In genomic region chr18:9055626-9056025, GRCh38 we compare ENCODE assay signal across 18 cellular contexts. TPM values are rescaled to one million over a fixed set of nuclear protein-coding genes. Genes with fewer than 3 reads are reported as not detected.
DNase-seq lines count a peak whose midpoint lies in the region; ATAC-seq and TF ChIP-seq lines count a peak whose summit lies in the region.
"Had no signal": no experiment of that assay in that cellular context is flagged by ENCODE, and none has a peak within 500 bp of the region (broad histone marks: within the 10 kb centered on the region; RNA-seq: fewer than 3 reads in every experiment).

No MANE protein-coding gene starts in this region.

- H3K9ac ChIP-seq in IMR-90 (ENCODE audit: low read depth, low read length): no peak overlapping the region

- no peak overlapping the region for H3K14ac ChIP-seq in IMR-90 (replicated peaks; ENCODE audit: low read depth, low read length)

- H3K18ac ChIP-seq in IMR-90 (ENCODE audit: low read depth, low read length): no peak overlapping the region

- H3K9me3 ChIP-seq in IMR-90 (ENCODE audit: control insufficient read depth, insufficient read depth, low read length) (peaks cover 2% of the 10 kb centered on the region), ascending aorta (no peaks in the 10 kb centered on the region)

- no peak overlapping the region for H3K4ac ChIP-seq in IMR-90 (ENCODE audit: low read depth, low read length)

- H3K27me3 ChIP-seq in IMR-90 (ENCODE audit: control insufficient read depth, insufficient read depth, low read length): no peaks in the 10 kb centered on the region
- no peaks in the 10 kb centered on the region for H3K27me3 ChIP-seq in ascending aorta
- H3K27me3 ChIP-seq in foreskin keratinocyte: no peaks in the 10 kb centered on the region

- H2BK20ac ChIP-seq in IMR-90 (ENCODE audit: low read depth, low read length): no peak overlapping the region

- intact Hi-C loops in IMR-90 (cut with micrococcal nuclease) (loop anchor here (1.0 to 10.0 kb wide), 5 partner anchors 58 to 401 kb away; no protein-coding TSS in a partner anchor), ascending aorta (cut with DNase I) (loop anchor here (1.0 to 10.0 kb wide), 6 partner anchors 39 to 359 kb away; partner anchors contain the start of genes ANKRD12, MTCL1 and NDUFV2)

- dilution Hi-C loops in IMR-90 (cut with HindIII; ENCODE audit: low sequenced_read_pairs, unreplicated experiment): no loop called here

- no peak overlapping the region for H2AK9ac ChIP-seq in IMR-90 (replicated peaks; ENCODE audit: low read depth, low read length, poor library complexity)

- H3K36me3 ChIP-seq in IMR-90 (ENCODE audit: control insufficient read depth, insufficient read depth, low read length) (no peaks in the 10 kb centered on the region), ascending aorta (no peaks in the 10 kb centered on the region)

- in situ Hi-C loops in IMR-90 (cut with MboI; ENCODE audit: low sequenced_read_pairs): no loop called here

- no peak overlapping the region for H3K23ac ChIP-seq in IMR-90 (ENCODE audit: low read depth, low read length)

- H3K9me1 ChIP-seq in IMR-90 (ENCODE audit: insufficient read depth, low read length): no peaks in the 10 kb centered on the region

- no peaks in the 10 kb centered on the region for H3K79me1 ChIP-seq in IMR-90 (ENCODE audit: low read depth in 1 of 2, low read length in 2 of 2)

- H3K56ac ChIP-seq in IMR-90 (ENCODE audit: extremely low read depth, insufficient read depth, low read length): no peak overlapping the region

- ATAC-seq in IMR-90 (ENCODE audit: low read depth): no peak
- ATAC-seq in foreskin keratinocyte: peak; percentile 46
- ATAC-seq: T-cell had no signal

- BruUV-seq in IMR-90 (replicated peaks; lab: Mats Ljungman, UMichigan): no TSS peak

- no peak overlapping the region for H2AK5ac ChIP-seq in IMR-90 (ENCODE audit: low read depth, low read length)

- DNase-seq in IMR-90 (no peak), ascending aorta (ENCODE audit: low spot score in 2 of 2) (no peak), foreskin keratinocyte (no peak), H4 (ENCODE audit: low spot score) (no peak), NCI-H524 (lab: John Stamatoyannopoulos, UW) (no peak), HCEC 1CT (no peak)
- no peak for DNase-seq in activated CD8-positive, alpha-beta memory T cell treated with anti-CD3 and anti-CD28 coated beads, Interleukin-2, amount 50 U/mL, for 4 hours
- DNase-seq: activated CD4-positive, alpha-beta T cell treated with anti-CD3 and anti-CD28 coated beads, Interleukin-2, amount 50 U/mL, for 48 hours; activated naive CD4-positive, alpha-beta T cell treated with anti-CD3 and anti-CD28 coated beads for 36 hours; activated T-cell treated with anti-CD3 and anti-CD28 coated beads, Interleukin-2, amount 50 U/mL, for 1 hour; aorta; left cardiac atrium; NCI-H187 treated with DMSO at 0.1 percent for 48 hours; NCI-H345; NK-92 treated with Interleukin-12 subunit alpha and Interleukin-12 subunit beta, amount 100 ng/mL, for 24 hours; stimulated activated CD4-positive, alpha-beta T cell treated with anti-CD3 and anti-CD28 coated beads, Interleukin-4, amount 100 ng/mL, for 1 hour; T-cell had no signal

- H3K4me1 ChIP-seq in IMR-90 (ENCODE audit: control insufficient read depth, insufficient read depth, low read length) (peaks cover 3% of the 10 kb centered on the region; the same call in 1 of the 2 replicates), ascending aorta (peaks cover 0 to 7% of the 10 kb centered on the region in 2 donors), foreskin keratinocyte (peaks cover 12% of the 10 kb centered on the region)

- no peak overlapping the region for H2AFZ ChIP-seq in IMR-90 (replicated peaks; ENCODE audit: low read length, poor library complexity)

- H4K20me1 ChIP-seq in IMR-90 (ENCODE audit: insufficient read depth, low read length): no peaks in the 10 kb centered on the region

- H2BK5ac ChIP-seq in IMR-90 (ENCODE audit: low read depth, low read length, poor library complexity, severe bottlenecking): no peak overlapping the region

- H4K91ac ChIP-seq in IMR-90 (ENCODE audit: insufficient read depth, low read depth, low read length): no peak overlapping the region

- H3K4me2 ChIP-seq in IMR-90 (ENCODE audit: low read depth, low read length): peak overlapping the region; percentile 36; the same call in 1 of the 2 replicates

- no CpG with 5 or more reads among the region's 1 CpG for WGBS in IMR-90 (ENCODE audit: extremely low coverage in 2 of 2, insufficient read length in 1 of 2), 2 experiments

- no peak overlapping the region for H4K8ac ChIP-seq in IMR-90 (ENCODE audit: low read depth in 2 of 2, low read length in 2 of 2)

- H3K4me3 ChIP-seq in IMR-90 (ENCODE audit: insufficient read depth, low read depth, low read length) (no peak overlapping the region), ascending aorta (no peak overlapping the region), skin epidermis (no peak overlapping the region)

- no peak for TF ChIP-seq POLR2A in IMR-90 (IDR thresholded peaks at IDR 0.05; ENCODE audit: low read depth, low read length)

- POLR2A ChIA-PET in IMR-90 (lab: Charles Lee; ENCODE audit: unreplicated experiment): no interaction called here

- H4K5ac ChIP-seq in IMR-90 (ENCODE audit: low read depth, low read length): no peak overlapping the region

- CTCF ChIA-PET in IMR-90 (lab: Yijun Ruan, JAX): interaction anchor here (0.7 kb wide), 2 partner anchors 257 to 447 kb away, joined by 3 to 4 read pairs; no protein-coding TSS in a partner anchor

- H3K27ac ChIP-seq in IMR-90 (ENCODE audit: insufficient read depth, low read length): no peak overlapping the region
- peak overlapping the region; percentile 52 to 57 for H3K27ac ChIP-seq in ascending aorta
- peak overlapping the region; percentile 52 for H3K27ac ChIP-seq in foreskin keratinocyte
- peak overlapping the region in 13 of 21 experiments; percentile 7 to 72 (median 40) for H3K27ac ChIP-seq in skin epidermis

- TF ChIP-seq CTCF in IMR-90 (conservative IDR thresholded peaks at IDR 0.05; ENCODE audit: low read depth, low read length): no peak
- no peak for TF ChIP-seq CTCF in ascending aorta (IDR thresholded peaks at IDR 0.05)
- TF ChIP-seq CTCF in foreskin keratinocyte (conservative IDR thresholded peaks at IDR 0.05): no peak

- no peak for TF ChIP-seq RAD21 in IMR-90 (IDR thresholded peaks at IDR 0.05; ENCODE audit: low read length)

- 0 out of 2 replicates have a peak overlapping the region, but pooled peaks have one; percentile 16 for H2BK120ac ChIP-seq in IMR-90 (ENCODE audit: low read depth, low read length)

- no peak overlapping the region for H2BK15ac ChIP-seq in IMR-90 (ENCODE audit: low read depth, low read length)

TF ChIP-seq in IMR-90, 13 proteins besides CTCF, POLR2A, EP300 and RAD21:
- TF ChIP-seq SMC3 (IDR thresholded peaks at IDR 0.05; ENCODE audit: low read depth, low read length) (no peak), RFX5 (IDR thresholded peaks at IDR 0.05; ENCODE audit: low read depth, low read length) (no peak), CEBPB (IDR thresholded peaks at IDR 0.05; ENCODE audit: low read depth, low read length) (no peak), MAFK (IDR thresholded peaks at IDR 0.05; ENCODE audit: low read depth, low read length) (no peak), MXI1 (IDR thresholded peaks at IDR 0.05; ENCODE audit: borderline replicate concordance, low read depth, low read length) (no peak), ELK1 (IDR thresholded peaks at IDR 0.05; ENCODE audit: borderline replicate concordance, low read depth, low read length) (no peak)

RNA-seq across cellular contexts. Expression of gene NDUFV2, which starts 46.9 kb away (rescaled TPM):
- total RNA-seq in IMR-90 (2012; rRNA removed): 106 and 115 TPM in 2 replicates
- 121 and 126 TPM in 2 replicates for polyA plus RNA-seq in IMR-90 (2012; rRNA removed)
- 41.8 and 55.5 TPM in 2 replicates for polyA plus RNA-seq in IMR-90 (2012; cell fraction: cytosol; rRNA removed)
- 11.4 and 58.7 TPM in 2 replicates for polyA plus RNA-seq in IMR-90 (2012; cell fraction: nucleus; rRNA removed; ENCODE audit: low replicate concordance)
- total RNA-seq in ascending aorta: 48.6 TPM
- total RNA-seq in foreskin keratinocyte: 141 and 158 TPM in 2 replicates
- polyA plus RNA-seq in foreskin keratinocyte: 164 and 191 TPM in 2 replicates
- total RNA-seq in H4 (2014; rRNA removed; shearing (Covaris generic)): 203 and 236 TPM in 2 replicates
